In the genomic region with DNA sequence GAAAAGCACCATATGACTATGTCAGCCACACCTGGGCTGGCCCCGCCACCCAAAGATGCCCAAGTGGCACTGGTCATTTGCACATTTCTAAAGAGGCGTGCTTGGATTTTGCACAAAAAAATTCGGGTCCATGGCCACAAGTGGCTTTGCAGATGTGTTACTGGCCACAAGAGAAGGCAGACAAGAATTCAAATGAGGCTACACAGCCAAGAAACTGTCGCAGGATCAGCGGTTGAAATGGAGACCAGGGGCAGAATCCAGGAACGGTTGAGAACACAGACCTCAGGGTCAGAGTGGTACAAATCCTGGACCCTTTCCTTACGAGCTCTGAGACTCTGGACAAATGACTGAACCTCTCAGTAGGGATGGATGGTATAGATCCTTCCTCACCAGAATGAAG, we compare ENCODE assay signal across 22 cellular contexts. TPM values are rescaled to one million over a fixed set of nuclear protein-coding genes. Genes with fewer than 3 reads are reported as not detected.
"Had no signal": no experiment of that assay in that cellular context is flagged by ENCODE, and none has a peak within 500 bp of the region (broad histone marks: within the 10 kb centered on the region; RNA-seq: fewer than 3 reads in every experiment).

No MANE protein-coding gene starts in this region.

- H3K4me1 ChIP-seq: lower lobe of right lung had no signal

- H3K4me1 Mint-ChIP-seq: activated B cell treated with CpG ODN at 0.5 μM for 24 hours; activated CD4-positive, alpha-beta T cell treated with anti-CD3 and anti-CD28 coated beads for 36 hours; activated naive CD8-positive, alpha-beta T cell treated with anti-CD3 and anti-CD28 coated beads, Interleukin-2, amount 10 ng/mL, durations not matched to agents 7 days and 5 days; naive thymus-derived CD8-positive, alpha-beta T cell had no signal

- H3K36me3 Mint-ChIP-seq: activated naive CD8-positive, alpha-beta T cell treated with anti-CD3 and anti-CD28 coated beads, Interleukin-2, amount 10 ng/mL, durations not matched to agents 7 days and 5 days; naive thymus-derived CD8-positive, alpha-beta T cell had no signal

- H3K27me3 ChIP-seq: cardiac muscle cell, esophagus muscularis mucosa, stomach, upper lobe of right lung had no signal

- ATAC-seq: activated CD4-positive, alpha-beta T cell treated with anti-CD3 and anti-CD28 coated beads for 36 hours; activated T-cell treated with anti-CD3 and anti-CD28 coated beads, Interleukin-2, amount 50 U/mL, for 4 hours; left colon; naive thymus-derived CD8-positive, alpha-beta T cell had no signal

- H3K27me3 Mint-ChIP-seq: activated naive CD8-positive, alpha-beta T cell treated with anti-CD3 and anti-CD28 coated beads, Interleukin-2, amount 10 ng/mL, durations not matched to agents 7 days and 5 days; progenitor cell of endocrine pancreas had no signal

- H3K27ac ChIP-seq: cardiac muscle cell, esophagus muscularis mucosa, lower lobe of right lung, stomach, upper lobe of right lung had no signal

- H3K27ac Mint-ChIP-seq: activated B cell treated with CpG ODN at 0.5 μM for 24 hours; activated CD4-positive, alpha-beta T cell treated with anti-CD3 and anti-CD28 coated beads for 36 hours; activated naive CD4-positive, alpha-beta T cell treated with anti-CD3 and anti-CD28 coated beads for 36 hours; activated naive CD8-positive, alpha-beta T cell treated with anti-CD3 and anti-CD28 coated beads, Interleukin-2, amount 10 ng/mL, durations not matched to agents 7 days and 5 days; naive thymus-derived CD8-positive, alpha-beta T cell; progenitor cell of endocrine pancreas; T-helper 1 cell treated with Interleukin-12 subunit alpha and Interleukin-12 subunit beta and Interleukin-4 antibody, amounts not matched to agents 30 μg/mL and 1 μg/mL, for 36 hours had no signal

- H3K36me3 ChIP-seq: cardiac muscle cell, esophagus muscularis mucosa, lower lobe of right lung, stomach, thoracic aorta, upper lobe of right lung had no signal

- H3K4me3 Mint-ChIP-seq: activated B cell treated with CpG ODN at 0.5 μM for 24 hours; activated CD4-positive, alpha-beta T cell treated with anti-CD3 and anti-CD28 coated beads for 36 hours; activated naive CD4-positive, alpha-beta T cell treated with anti-CD3 and anti-CD28 coated beads for 36 hours; activated naive CD8-positive, alpha-beta T cell treated with anti-CD3 and anti-CD28 coated beads, Interleukin-2, amount 10 ng/mL, durations not matched to agents 7 days and 5 days; activated T-cell treated with anti-CD3 and anti-CD28 coated beads, Interleukin-2, amount 50 U/mL, for 4 hours; naive thymus-derived CD8-positive, alpha-beta T cell; T-helper 1 cell treated with Interleukin-12 subunit alpha and Interleukin-12 subunit beta and Interleukin-4 antibody, amounts not matched to agents 30 μg/mL and 1 μg/mL, for 36 hours had no signal

- H3K4me3 ChIP-seq: cardiac muscle cell, esophagus muscularis mucosa, lower lobe of right lung, stomach, thoracic aorta, upper lobe of right lung had no signal

- H3K9me3 ChIP-seq: esophagus muscularis mucosa, lower lobe of right lung, stomach, thoracic aorta, upper lobe of right lung had no signal

- DNase-seq: activated B cell treated with CpG ODN at 0.5 μM for 24 hours; activated CD4-positive, alpha-beta T cell treated with anti-CD3 and anti-CD28 coated beads for 36 hours; activated CD4-positive, alpha-beta T cell treated with anti-CD3 and anti-CD28 coated beads, Interleukin-2, amount 50 U/mL, for 4 hours; activated CD8-positive, alpha-beta memory T cell treated with anti-CD3 and anti-CD28 coated beads, Interleukin-2, amount 50 U/mL, for 48 hours; activated naive CD4-positive, alpha-beta T cell treated with anti-CD3 and anti-CD28 coated beads for 36 hours; activated naive CD8-positive, alpha-beta T cell treated with anti-CD3 and anti-CD28 coated beads, Interleukin-2, amount 10 ng/mL, durations not matched to agents 7 days and 5 days; activated T-cell treated with anti-CD3 and anti-CD28 coated beads, Interleukin-2, amount 50 U/mL, for 4 hours; amniotic stem cell; islet precursor cell; left colon; lower lobe of right lung; naive thymus-derived CD8-positive, alpha-beta T cell; stimulated activated CD4-positive, alpha-beta T cell treated with anti-CD3 and anti-CD28 coated beads, Interleukin-12 subunit alpha, Interleukin-12 subunit beta, amount 100 ng/mL, for 4 hours; stimulated activated CD4-positive, alpha-beta T cell treated with anti-CD3 and anti-CD28 coated beads, Interleukin-4, amount 100 ng/mL, for 4 hours; stomach; T1000; upper lobe of right lung had no signal

- H3K9me3 Mint-ChIP-seq: activated B cell treated with CpG ODN at 0.5 μM for 24 hours; activated naive CD4-positive, alpha-beta T cell treated with anti-CD3 and anti-CD28 coated beads for 36 hours; activated naive CD8-positive, alpha-beta T cell treated with anti-CD3 and anti-CD28 coated beads, Interleukin-2, amount 10 ng/mL, durations not matched to agents 7 days and 5 days; activated T-cell treated with anti-CD3 and anti-CD28 coated beads, Interleukin-2, amount 50 U/mL, for 4 hours; naive thymus-derived CD8-positive, alpha-beta T cell; T-helper 1 cell treated with Interleukin-12 subunit alpha and Interleukin-12 subunit beta and Interleukin-4 antibody, amounts not matched to agents 30 μg/mL and 1 μg/mL, for 36 hours had no signal

RNA-seq across cellular contexts. Expression of a gene that starts 48.6 kb away (rescaled TPM):
- total RNA-seq: activated naive CD4-positive, alpha-beta T cell treated with anti-CD3 and anti-CD28 coated beads for 36 hours; activated naive CD8-positive, alpha-beta T cell treated with anti-CD3 and anti-CD28 coated beads, Interleukin-2, amount 10 ng/mL, durations not matched to agents 7 days and 5 days; naive thymus-derived CD8-positive, alpha-beta T cell had no signal
- polyA plus RNA-seq: naive thymus-derived CD8-positive, alpha-beta T cell had no signal
